In the genomic region with DNA sequence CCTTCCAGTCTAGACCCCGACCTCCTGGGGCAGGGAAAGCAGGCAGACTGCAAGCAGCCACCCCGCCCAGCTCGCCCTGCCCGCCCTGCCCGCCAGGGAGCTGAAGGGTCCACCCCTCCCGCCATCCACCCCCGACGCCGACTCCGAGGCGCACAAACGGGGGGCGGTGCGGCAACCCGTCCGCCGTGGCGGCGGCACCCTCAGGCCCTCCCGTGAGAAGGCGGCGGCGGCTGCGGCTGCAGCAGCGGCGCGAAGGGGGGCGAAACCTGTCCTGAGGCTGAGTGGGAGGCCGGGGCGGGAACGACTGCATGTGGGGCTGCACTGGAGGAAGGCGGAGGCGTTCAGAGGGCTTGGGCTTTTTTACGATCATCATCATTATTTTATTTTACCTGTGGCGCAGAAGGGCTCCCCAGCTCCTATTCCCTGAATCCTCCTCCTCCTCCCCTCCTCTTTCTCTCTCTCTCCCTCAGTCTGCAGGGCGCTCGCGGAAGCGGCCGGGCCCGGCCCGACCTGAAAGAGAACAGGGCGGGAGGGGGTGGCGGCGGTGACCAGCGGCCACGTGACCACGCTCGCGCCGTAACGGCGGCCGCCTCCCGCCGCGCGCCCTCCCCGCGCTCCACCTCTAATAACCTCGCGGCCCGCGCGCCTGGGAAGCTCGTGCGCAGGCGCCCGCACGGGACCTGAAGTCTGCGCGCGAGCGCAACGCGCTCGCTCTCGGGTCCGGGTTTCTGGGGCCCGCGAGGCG, we compare ENCODE assay signal across 1 cellular context.
TF ChIP-seq lines count a peak whose summit lies in the region.

A gene with protein sequence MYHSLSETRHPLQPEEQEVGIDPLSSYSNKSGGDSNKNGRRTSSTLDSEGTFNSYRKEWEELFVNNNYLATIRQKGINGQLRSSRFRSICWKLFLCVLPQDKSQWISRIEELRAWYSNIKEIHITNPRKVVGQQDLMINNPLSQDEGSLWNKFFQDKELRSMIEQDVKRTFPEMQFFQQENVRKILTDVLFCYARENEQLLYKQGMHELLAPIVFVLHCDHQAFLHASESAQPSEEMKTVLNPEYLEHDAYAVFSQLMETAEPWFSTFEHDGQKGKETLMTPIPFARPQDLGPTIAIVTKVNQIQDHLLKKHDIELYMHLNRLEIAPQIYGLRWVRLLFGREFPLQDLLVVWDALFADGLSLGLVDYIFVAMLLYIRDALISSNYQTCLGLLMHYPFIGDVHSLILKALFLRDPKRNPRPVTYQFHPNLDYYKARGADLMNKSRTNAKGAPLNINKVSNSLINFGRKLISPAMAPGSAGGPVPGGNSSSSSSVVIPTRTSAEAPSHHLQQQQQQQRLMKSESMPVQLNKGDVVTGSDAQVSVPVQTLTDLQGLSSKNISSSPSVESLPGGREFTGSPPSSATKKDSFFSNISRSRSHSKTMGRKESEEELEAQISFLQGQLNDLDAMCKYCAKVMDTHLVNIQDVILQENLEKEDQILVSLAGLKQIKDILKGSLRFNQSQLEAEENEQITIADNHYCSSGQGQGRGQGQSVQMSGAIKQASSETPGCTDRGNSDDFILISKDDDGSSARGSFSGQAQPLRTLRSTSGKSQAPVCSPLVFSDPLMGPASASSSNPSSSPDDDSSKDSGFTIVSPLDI (minus strand): TSS at position 540 of the 745 bp plus-strand sequence. CDS start 234,061 bp downstream, outside the sequence.

TF ChIP-seq in GM12878, 131 proteins besides CTCF, POLR2A, EP300 and RAD21 (continued from another document and continues in another):
- TF ChIP-seq, protein P1, sequence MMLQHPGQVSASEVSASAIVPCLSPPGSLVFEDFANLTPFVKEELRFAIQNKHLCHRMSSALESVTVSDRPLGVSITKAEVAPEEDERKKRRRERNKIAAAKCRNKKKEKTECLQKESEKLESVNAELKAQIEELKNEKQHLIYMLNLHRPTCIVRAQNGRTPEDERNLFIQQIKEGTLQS (IDR thresholded peaks at IDR 0.05; ENCODE audit: borderline replicate concordance, extremely low read depth, low read depth, low read length) = peak; percentile 72; the same call in 1 of the 2 replicates
- TF ChIP-seq SP1 (IDR thresholded peaks at IDR 0.05; ENCODE audit: low read depth, low read length) (peak; percentile 7), HCFC1 (IDR thresholded peaks at IDR 0.05; ENCODE audit: low read length) (peak; percentile 39; the same call in 1 of the 2 replicates), CHD4 (IDR thresholded peaks at IDR 0.05) (no peak), YBX1 (IDR thresholded peaks at IDR 0.05) (no peak), CREB1 (IDR thresholded peaks at IDR 0.05; ENCODE audit: low read depth) (0 out of 2 replicates have a peak, but pooled peaks have one; percentile 20), YY1 (IDR thresholded peaks at IDR 0.05; ENCODE audit: low read depth, low read length) (peak; percentile 60), MXI1 (IDR thresholded peaks at IDR 0.05; ENCODE audit: low read depth, low read length) (no peak; the same call in 1 of the 2 replicates), SRF (IDR thresholded peaks at IDR 0.05; ENCODE audit: low read depth in 2 of 2, low read length in 2 of 2) (0 out of 4 replicates have a peak, but pooled peaks of 1 of the 2 experiments have one; percentile 1), ZNF207 (IDR thresholded peaks at IDR 0.05; ENCODE audit: borderline replicate concordance) (peak; percentile 54; the same call in 1 of the 2 replicates), ETV6 (conservative IDR thresholded peaks at IDR 0.05 in 1 of 2, IDR thresholded peaks at IDR 0.05 in 1 of 2; ENCODE audit: borderline replicate concordance in 1 of 2, low read depth in 1 of 2) (peak in 1 of 2 experiments; percentile 1; a peak in 1 of 4 replicates), IKZF1 (conservative IDR thresholded peaks at IDR 0.05) (peak; percentile 93), TAF1 (IDR thresholded peaks at IDR 0.05; ENCODE audit: borderline replicate concordance, low read depth, low read length) (peak; percentile 52; the same call in 1 of the 2 replicates), LARP7 (IDR thresholded peaks at IDR 0.05) (no peak; the same call in 1 of the 2 replicates), CBFB (IDR thresholded peaks at IDR 0.05; ENCODE audit: low read depth) (peak; percentile 48), HDAC6 (IDR thresholded peaks at IDR 0.05; ENCODE audit: unreplicated experiment) (peak; percentile 38), KLF5 (IDR thresholded peaks at IDR 0.05; ENCODE audit: partially characterized antibody) (peak; percentile 50), RAD51 (IDR thresholded peaks at IDR 0.05) (peak; percentile 84), SUZ12 (IDR thresholded peaks at IDR 0.05; ENCODE audit: unreplicated experiment) (no peak)
- TF ChIP-seq, protein P2, sequence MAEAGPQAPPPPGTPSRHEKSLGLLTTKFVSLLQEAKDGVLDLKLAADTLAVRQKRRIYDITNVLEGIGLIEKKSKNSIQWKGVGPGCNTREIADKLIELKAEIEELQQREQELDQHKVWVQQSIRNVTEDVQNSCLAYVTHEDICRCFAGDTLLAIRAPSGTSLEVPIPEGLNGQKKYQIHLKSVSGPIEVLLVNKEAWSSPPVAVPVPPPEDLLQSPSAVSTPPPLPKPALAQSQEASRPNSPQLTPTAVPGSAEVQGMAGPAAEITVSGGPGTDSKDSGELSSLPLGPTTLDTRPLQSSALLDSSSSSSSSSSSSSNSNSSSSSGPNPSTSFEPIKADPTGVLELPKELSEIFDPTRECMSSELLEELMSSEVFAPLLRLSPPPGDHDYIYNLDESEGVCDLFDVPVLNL (IDR thresholded peaks at IDR 0.05; ENCODE audit: low read depth, low read length) = peak; percentile 57; the same call in 1 of the 2 replicates
- TF ChIP-seq, protein P3, sequence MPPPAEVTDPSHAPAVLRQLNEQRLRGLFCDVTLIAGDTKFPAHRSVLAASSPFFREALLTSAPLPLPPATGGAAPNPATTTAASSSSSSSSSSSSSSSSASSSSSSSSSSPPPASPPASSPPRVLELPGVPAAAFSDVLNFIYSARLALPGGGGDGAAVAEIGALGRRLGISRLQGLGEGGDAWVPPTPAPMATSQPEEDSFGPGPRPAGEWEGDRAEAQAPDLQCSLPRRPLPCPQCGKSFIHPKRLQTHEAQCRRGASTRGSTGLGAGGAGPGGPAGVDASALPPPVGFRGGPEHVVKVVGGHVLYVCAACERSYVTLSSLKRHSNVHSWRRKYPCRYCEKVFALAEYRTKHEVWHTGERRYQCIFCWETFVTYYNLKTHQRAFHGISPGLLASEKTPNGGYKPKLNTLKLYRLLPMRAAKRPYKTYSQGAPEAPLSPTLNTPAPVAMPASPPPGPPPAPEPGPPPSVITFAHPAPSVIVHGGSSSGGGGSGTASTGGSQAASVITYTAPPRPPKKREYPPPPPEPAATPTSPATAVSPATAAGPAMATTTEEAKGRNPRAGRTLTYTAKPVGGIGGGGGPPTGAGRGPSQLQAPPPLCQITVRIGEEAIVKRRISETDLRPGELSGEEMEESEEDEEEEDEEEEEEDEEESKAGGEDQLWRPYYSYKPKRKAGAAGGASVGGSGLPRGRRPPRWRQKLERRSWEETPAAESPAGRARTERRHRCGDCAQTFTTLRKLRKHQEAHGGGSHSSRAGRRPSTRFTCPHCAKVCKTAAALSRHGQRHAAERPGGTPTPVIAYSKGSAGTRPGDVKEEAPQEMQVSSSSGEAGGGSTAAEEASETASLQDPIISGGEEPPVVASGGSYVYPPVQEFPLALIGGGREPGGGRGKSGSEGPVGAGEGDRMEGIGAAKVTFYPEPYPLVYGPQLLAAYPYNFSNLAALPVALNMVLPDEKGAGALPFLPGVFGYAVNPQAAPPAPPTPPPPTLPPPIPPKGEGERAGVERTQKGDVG (CRISPR knock-in tag; IDR thresholded peaks at IDR 0.05) = 0 out of 2 replicates have a peak, but pooled peaks have one; percentile 10
- TF ChIP-seq, protein P4, sequence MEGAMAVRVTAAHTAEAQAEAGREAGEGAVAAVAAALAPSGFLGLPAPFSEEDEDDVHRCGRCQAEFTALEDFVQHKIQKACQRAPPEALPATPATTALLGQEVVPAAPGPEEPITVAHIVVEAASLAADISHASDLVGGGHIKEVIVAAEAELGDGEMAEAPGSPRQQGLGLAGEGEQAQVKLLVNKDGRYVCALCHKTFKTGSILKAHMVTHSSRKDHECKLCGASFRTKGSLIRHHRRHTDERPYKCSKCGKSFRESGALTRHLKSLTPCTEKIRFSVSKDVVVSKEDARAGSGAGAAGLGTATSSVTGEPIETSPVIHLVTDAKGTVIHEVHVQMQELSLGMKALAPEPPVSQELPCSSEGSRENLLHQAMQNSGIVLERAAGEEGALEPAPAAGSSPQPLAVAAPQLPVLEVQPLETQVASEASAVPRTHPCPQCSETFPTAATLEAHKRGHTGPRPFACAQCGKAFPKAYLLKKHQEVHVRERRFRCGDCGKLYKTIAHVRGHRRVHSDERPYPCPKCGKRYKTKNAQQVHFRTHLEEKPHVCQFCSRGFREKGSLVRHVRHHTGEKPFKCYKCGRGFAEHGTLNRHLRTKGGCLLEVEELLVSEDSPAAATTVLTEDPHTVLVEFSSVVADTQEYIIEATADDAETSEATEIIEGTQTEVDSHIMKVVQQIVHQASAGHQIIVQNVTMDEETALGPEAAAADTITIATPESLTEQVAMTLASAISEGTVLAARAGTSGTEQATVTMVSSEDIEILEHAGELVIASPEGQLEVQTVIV (IDR thresholded peaks at IDR 0.05; ENCODE audit: borderline replicate concordance, partially characterized antibody) = peak; percentile 30
- TF ChIP-seq, protein P5, sequence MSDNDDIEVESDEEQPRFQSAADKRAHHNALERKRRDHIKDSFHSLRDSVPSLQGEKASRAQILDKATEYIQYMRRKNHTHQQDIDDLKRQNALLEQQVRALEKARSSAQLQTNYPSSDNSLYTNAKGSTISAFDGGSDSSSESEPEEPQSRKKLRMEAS (IDR thresholded peaks at IDR 0.05; ENCODE audit: low read depth, low read length) = peak; percentile 82
- TF ChIP-seq, protein P6, sequence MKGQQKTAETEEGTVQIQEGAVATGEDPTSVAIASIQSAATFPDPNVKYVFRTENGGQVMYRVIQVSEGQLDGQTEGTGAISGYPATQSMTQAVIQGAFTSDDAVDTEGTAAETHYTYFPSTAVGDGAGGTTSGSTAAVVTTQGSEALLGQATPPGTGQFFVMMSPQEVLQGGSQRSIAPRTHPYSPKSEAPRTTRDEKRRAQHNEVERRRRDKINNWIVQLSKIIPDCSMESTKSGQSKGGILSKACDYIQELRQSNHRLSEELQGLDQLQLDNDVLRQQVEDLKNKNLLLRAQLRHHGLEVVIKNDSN (IDR thresholded peaks at IDR 0.05; ENCODE audit: borderline replicate concordance, extremely low read length, insufficient read depth, low read depth, low read length) = peak; percentile 93
- TF ChIP-seq, protein P7, sequence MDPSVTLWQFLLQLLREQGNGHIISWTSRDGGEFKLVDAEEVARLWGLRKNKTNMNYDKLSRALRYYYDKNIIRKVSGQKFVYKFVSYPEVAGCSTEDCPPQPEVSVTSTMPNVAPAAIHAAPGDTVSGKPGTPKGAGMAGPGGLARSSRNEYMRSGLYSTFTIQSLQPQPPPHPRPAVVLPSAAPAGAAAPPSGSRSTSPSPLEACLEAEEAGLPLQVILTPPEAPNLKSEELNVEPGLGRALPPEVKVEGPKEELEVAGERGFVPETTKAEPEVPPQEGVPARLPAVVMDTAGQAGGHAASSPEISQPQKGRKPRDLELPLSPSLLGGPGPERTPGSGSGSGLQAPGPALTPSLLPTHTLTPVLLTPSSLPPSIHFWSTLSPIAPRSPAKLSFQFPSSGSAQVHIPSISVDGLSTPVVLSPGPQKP (IDR thresholded peaks at IDR 0.05; ENCODE audit: low read depth, low read length) = peak; percentile 1; the same call in 1 of the 2 replicates
- TF ChIP-seq, protein P8, sequence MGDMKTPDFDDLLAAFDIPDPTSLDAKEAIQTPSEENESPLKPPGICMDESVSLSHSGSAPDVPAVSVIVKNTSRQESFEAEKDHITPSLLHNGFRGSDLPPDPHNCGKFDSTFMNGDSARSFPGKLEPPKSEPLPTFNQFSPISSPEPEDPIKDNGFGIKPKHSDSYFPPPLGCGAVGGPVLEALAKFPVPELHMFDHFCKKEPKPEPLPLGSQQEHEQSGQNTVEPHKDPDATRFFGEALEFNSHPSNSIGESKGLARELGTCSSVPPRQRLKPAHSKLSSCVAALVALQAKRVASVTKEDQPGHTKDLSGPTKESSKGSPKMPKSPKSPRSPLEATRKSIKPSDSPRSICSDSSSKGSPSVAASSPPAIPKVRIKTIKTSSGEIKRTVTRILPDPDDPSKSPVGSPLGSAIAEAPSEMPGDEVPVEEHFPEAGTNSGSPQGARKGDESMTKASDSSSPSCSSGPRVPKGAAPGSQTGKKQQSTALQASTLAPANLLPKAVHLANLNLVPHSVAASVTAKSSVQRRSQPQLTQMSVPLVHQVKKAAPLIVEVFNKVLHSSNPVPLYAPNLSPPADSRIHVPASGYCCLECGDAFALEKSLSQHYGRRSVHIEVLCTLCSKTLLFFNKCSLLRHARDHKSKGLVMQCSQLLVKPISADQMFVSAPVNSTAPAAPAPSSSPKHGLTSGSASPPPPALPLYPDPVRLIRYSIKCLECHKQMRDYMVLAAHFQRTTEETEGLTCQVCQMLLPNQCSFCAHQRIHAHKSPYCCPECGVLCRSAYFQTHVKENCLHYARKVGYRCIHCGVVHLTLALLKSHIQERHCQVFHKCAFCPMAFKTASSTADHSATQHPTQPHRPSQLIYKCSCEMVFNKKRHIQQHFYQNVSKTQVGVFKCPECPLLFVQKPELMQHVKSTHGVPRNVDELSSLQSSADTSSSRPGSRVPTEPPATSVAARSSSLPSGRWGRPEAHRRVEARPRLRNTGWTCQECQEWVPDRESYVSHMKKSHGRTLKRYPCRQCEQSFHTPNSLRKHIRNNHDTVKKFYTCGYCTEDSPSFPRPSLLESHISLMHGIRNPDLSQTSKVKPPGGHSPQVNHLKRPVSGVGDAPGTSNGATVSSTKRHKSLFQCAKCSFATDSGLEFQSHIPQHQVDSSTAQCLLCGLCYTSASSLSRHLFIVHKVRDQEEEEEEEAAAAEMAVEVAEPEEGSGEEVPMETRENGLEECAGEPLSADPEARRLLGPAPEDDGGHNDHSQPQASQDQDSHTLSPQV (IDR thresholded peaks at IDR 0.05) = peak; percentile 57; the same call in 1 of the 2 replicates
- TF ChIP-seq, protein P9, sequence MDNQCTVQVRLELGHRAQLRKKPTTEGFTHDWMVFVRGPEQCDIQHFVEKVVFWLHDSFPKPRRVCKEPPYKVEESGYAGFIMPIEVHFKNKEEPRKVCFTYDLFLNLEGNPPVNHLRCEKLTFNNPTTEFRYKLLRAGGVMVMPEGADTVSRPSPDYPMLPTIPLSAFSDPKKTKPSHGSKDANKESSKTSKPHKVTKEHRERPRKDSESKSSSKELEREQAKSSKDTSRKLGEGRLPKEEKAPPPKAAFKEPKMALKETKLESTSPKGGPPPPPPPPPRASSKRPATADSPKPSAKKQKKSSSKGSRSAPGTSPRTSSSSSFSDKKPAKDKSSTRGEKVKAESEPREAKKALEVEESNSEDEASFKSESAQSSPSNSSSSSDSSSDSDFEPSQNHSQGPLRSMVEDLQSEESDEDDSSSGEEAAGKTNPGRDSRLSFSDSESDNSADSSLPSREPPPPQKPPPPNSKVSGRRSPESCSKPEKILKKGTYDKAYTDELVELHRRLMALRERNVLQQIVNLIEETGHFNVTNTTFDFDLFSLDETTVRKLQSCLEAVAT (IDR thresholded peaks at IDR 0.05) = peak; percentile 58; the same call in 1 of the 2 replicates
